ENCODE assay signal across 1 cellular context in genomic region chr2:190094471-190094870, GRCh38.
TF ChIP-seq lines count a peak whose summit lies in the region.

No MANE protein-coding gene starts in this region.

TF ChIP-seq in endothelial cell of umbilical vein, 7 proteins besides CTCF, POLR2A, EP300 and RAD21 (continued from another document):
- TF ChIP-seq MAX (IDR thresholded peaks at IDR 0.05; ENCODE audit: insufficient read depth, insufficient read length) (no peak), MYC (IDR thresholded peaks at IDR 0.05; ENCODE audit: low read depth, low read length) (no peak), JUN (IDR thresholded peaks at IDR 0.05; ENCODE audit: borderline replicate concordance, insufficient read depth, insufficient read length, low read depth) (no peak), GATA2 (IDR thresholded peaks at IDR 0.05; ENCODE audit: insufficient read depth, insufficient read length, low read depth, low read length) (no peak), FOS (IDR thresholded peaks at IDR 0.05; ENCODE audit: borderline replicate concordance, insufficient read depth, low read length) (no peak), POLR2AphosphoS5 (IDR thresholded peaks at IDR 0.05; ENCODE audit: insufficient read depth, low read depth, low read length) (no peak)
TF ChIP-seq in endothelial cell of umbilical vein: peak in this region for 0.
